8 cellular contexts compared by ENCODE assay signal in genomic region chr7:66100408-66101050, GRCh38.
A peak's percentile ranks its signal among the peaks of the same experiment; 100 is the strongest.
DNase-seq lines count a peak whose midpoint lies in the region; TF ChIP-seq lines count a peak whose summit lies in the region.

No MANE protein-coding gene starts in this region.

- no peaks in the 10 kb centered on the region for H3K36me3 ChIP-seq in SU-DHL-6 (ENCODE audit: low read length)
- H3K36me3 ChIP-seq in iPS-18a (ENCODE audit: control insufficient read depth, low read depth, low read length): no peaks in the 10 kb centered on the region
- H3K36me3 ChIP-seq in stomach smooth muscle (ENCODE audit: control insufficient read depth in 2 of 2, insufficient read depth in 2 of 2, low read length in 2 of 2): no peaks in the 10 kb centered on the region

- no peak overlapping the region for H2AFZ ChIP-seq in SU-DHL-6 (ENCODE audit: low read depth, low read length, severe bottlenecking)

- H3K4me1 ChIP-seq in iPS-18a (ENCODE audit: control insufficient read depth, low read depth, low read length) (no peaks in the 10 kb centered on the region), stomach smooth muscle (ENCODE audit: control insufficient read depth, insufficient read depth, low read length) (peaks cover 9% of the 10 kb centered on the region)

- no peaks in the 10 kb centered on the region for H3K9me3 Mint-ChIP-seq in activated naive CD4-positive, alpha-beta T cell treated with anti-CD3 and anti-CD28 coated beads, Interleukin-2, amount 10 ng/mL, durations not matched to agents 7 days and 5 days

- TF ChIP-seq CTCF in SU-DHL-6 (IDR thresholded peaks at IDR 0.05; ENCODE audit: insufficient read depth, low read length, poor library complexity, severe bottlenecking): no peak

- H3K27me3 ChIP-seq in SU-DHL-6 (ENCODE audit: low read length) (no peaks in the 10 kb centered on the region), iPS-18a (ENCODE audit: control insufficient read depth, insufficient read depth, low read length) (no peaks in the 10 kb centered on the region), stomach smooth muscle (ENCODE audit: control insufficient read depth in 1 of 2, insufficient read depth in 2 of 2, low read length in 2 of 2) (no peaks in the 10 kb centered on the region)

- H3K4me3 ChIP-seq in SU-DHL-6 (ENCODE audit: insufficient read depth, low read length, poor library complexity, severe bottlenecking): no peak overlapping the region
- peak overlapping the region; percentile 20 for H3K4me3 ChIP-seq in iPS-18a (ENCODE audit: low read length)
- H3K4me3 ChIP-seq in stomach smooth muscle (ENCODE audit: low read length in 2 of 2): peak overlapping the region; percentile 62 to 68

- no peaks in the 10 kb centered on the region for H3K9me2 ChIP-seq in SU-DHL-6 (replicated peaks; ENCODE audit: insufficient read depth, low read length)

- peaks cover 14% of the 10 kb centered on the region for H3K4me1 Mint-ChIP-seq in activated naive CD4-positive, alpha-beta T cell treated with anti-CD3 and anti-CD28 coated beads, Interleukin-2, amount 10 ng/mL, durations not matched to agents 7 days and 5 days

- DNase-seq in activated naive CD4-positive, alpha-beta T cell treated with anti-CD3 and anti-CD28 coated beads, Interleukin-2, amount 10 ng/mL, durations not matched to agents 7 days and 5 days: no peak
- DNase-seq in activated naive CD4-positive, alpha-beta T cell treated with Interleukin-2 at 50 U/mL for 16 hours: no peak
- DNase-seq in NCI-H1048 (lab: John Stamatoyannopoulos, UW) (no peak), NCI-H345 (lab: John Stamatoyannopoulos, UW) (no peak)
- no peak for DNase-seq in stimulated activated CD4-positive, alpha-beta T cell treated with anti-CD3 and anti-CD28 coated beads, Interleukin-12 subunit alpha, Interleukin-12 subunit beta, amount 100 ng/mL, for 4 hours

- H3K9ac ChIP-seq in SU-DHL-6 (ENCODE audit: low read length) (0 out of 2 replicates have a peak overlapping the region, but pooled peaks have one; percentile 26), iPS-18a (ENCODE audit: low read length) (no peak overlapping the region), stomach smooth muscle (ENCODE audit: low read length in 2 of 2) (peak overlapping the region; percentile 69)

- peak overlapping the region; percentile 71 for H3K4me3 Mint-ChIP-seq in activated naive CD4-positive, alpha-beta T cell treated with anti-CD3 and anti-CD28 coated beads, Interleukin-2, amount 10 ng/mL, durations not matched to agents 7 days and 5 days

- H3K27ac ChIP-seq in SU-DHL-6 (ENCODE audit: low read depth, low read length): no peak overlapping the region
- H3K27ac ChIP-seq in iPS-18a (ENCODE audit: low read length): no peak overlapping the region
- H3K27ac ChIP-seq in stomach smooth muscle (ENCODE audit: low read length): peak overlapping the region; percentile 55

- no peaks in the 10 kb centered on the region for H3K36me3 Mint-ChIP-seq in activated naive CD4-positive, alpha-beta T cell treated with anti-CD3 and anti-CD28 coated beads, Interleukin-2, amount 10 ng/mL, durations not matched to agents 7 days and 5 days

- no peaks in the 10 kb centered on the region for H3K27me3 Mint-ChIP-seq in activated naive CD4-positive, alpha-beta T cell treated with anti-CD3 and anti-CD28 coated beads, Interleukin-2, amount 10 ng/mL, durations not matched to agents 7 days and 5 days

- H4K20me1 ChIP-seq in SU-DHL-6 (ENCODE audit: low read depth, low read length): no peaks in the 10 kb centered on the region

- H3K27ac Mint-ChIP-seq in activated naive CD4-positive, alpha-beta T cell treated with anti-CD3 and anti-CD28 coated beads, Interleukin-2, amount 10 ng/mL, durations not matched to agents 7 days and 5 days: peak overlapping the region; percentile 80

- H3F3A ChIP-seq in SU-DHL-6 (ENCODE audit: insufficient read depth): 0 out of 2 replicates have a peak, but pooled peaks cover 4% of the 10 kb centered on the region

- H3K9me3 ChIP-seq in SU-DHL-6 (ENCODE audit: insufficient read depth, low read length) (no peaks in the 10 kb centered on the region), iPS-18a (ENCODE audit: control insufficient read depth, low read depth, low read length) (no peaks in the 10 kb centered on the region), stomach smooth muscle (ENCODE audit: control insufficient read depth in 2 of 2, low read length in 2 of 2) (no peaks in the 10 kb centered on the region)

- H3K79me2 ChIP-seq in SU-DHL-6 (ENCODE audit: insufficient read depth, low read length): no peaks in the 10 kb centered on the region

- CTCF ChIA-PET in activated naive CD4-positive, alpha-beta T cell treated with anti-CD3 and anti-CD28 coated beads, Interleukin-2, amount 10 ng/mL, durations not matched to agents 7 days and 5 days (lab: Charles Lee): interaction anchor here (0.5 kb wide), 1 partner anchor 14 kb away, joined by 3 read pairs; the partner anchor contains the start of gene CRCP

- H3K4me2 ChIP-seq in SU-DHL-6 (ENCODE audit: low read depth, low read length, poor library complexity, severe bottlenecking): peak overlapping the region; percentile 38
